In the genomic region with DNA sequence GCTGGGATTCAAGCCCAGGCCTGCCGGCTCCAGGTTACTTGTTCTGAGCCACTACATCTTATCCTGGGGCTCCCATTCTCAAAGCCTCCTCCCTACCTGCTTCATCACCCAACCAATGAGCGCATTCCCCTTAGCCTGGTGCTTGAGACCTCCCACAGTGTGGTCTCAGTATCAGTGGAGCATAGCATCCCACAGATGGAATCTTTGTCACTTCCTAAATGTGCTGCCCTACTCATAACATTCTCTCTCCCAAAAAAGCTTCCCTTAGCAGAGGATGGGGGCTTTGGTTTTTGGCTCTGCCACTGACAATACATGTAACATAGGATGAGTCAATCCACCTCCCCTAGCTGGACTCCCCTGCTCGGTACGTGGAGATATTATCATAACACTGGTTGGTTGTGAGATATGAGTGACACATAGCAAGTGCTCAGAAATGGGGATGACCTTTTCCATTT, we compare ENCODE assay signal across 26 cellular contexts. TPM values are rescaled to one million over a fixed set of nuclear protein-coding genes. Genes with fewer than 3 reads are reported as not detected.
A peak's percentile ranks its signal among the peaks of the same experiment; 100 is the strongest.
DNase-seq lines count a peak whose midpoint lies in the region; ATAC-seq, FAIRE-seq and TF ChIP-seq lines count a peak whose summit lies in the region.
"Had no signal": no experiment of that assay in that cellular context is flagged by ENCODE, and none has a peak within 500 bp of the region (broad histone marks: within the 10 kb centered on the region; RNA-seq: fewer than 3 reads in every experiment).

No MANE protein-coding gene starts in this region.

- peak; percentile 28 for DNase-seq in HT1080 (ENCODE audit: low read depth)
- peak; percentile 50 for DNase-seq in amniotic epithelial cell (ENCODE audit: low read depth)
- no peak for DNase-seq in kidney
- no peak for DNase-seq in natural killer cell treated with Interleukin-12 subunit alpha and Interleukin-12 subunit beta and Interleukin-15 and Interleukin-18, amount 100 ng/mL, for 72 hours (ENCODE audit: low spot score)
- DNase-seq: activated CD4-positive, alpha-beta T cell treated with anti-CD3 and anti-CD28 coated beads, Interleukin-2, amount 10 ng/mL, durations not matched to agents 24 days and 14 days; activated naive CD4-positive, alpha-beta T cell treated with Interleukin-2 at 50 U/mL for 16 hours; activated T-cell treated with anti-CD3 and anti-CD28 coated beads, Interleukin-2, amount 50 U/mL, for 72 hours; BE2C; cortex of kidney; islet precursor cell; NCI-H2171; NCI-H524 treated with DMSO at 0.1 percent for 48 hours; small intestine; stimulated activated CD4-positive, alpha-beta T cell treated with anti-CD3 and anti-CD28 coated beads, Interleukin-2, amount 100 ng/mL, for 24 hours; T-helper 17 cell; upper lobe of right lung had no signal

- H3K27me3 ChIP-seq in ACC112 (ENCODE audit: insufficient read depth, low read length): no peaks in the 10 kb centered on the region
- H3K27me3 ChIP-seq: adrenal gland, BE2C, upper lobe of right lung had no signal

- peaks cover 36 to 50% of the 10 kb centered on the region in 2 donors for H3K27me3 Mint-ChIP-seq in natural killer cell treated with Interleukin-12 subunit alpha and Interleukin-12 subunit beta and Interleukin-15 and Interleukin-18, amount 100 ng/mL, for 72 hours

- no peak for ATAC-seq in natural killer cell treated with Interleukin-12 subunit alpha and Interleukin-12 subunit beta and Interleukin-15 and Interleukin-18, amount 100 ng/mL, for 72 hours
- ATAC-seq in HG02870 (IDR thresholded peaks at IDR 0.05; ENCODE audit: unreplicated experiment) (no peak), GM18498 (IDR thresholded peaks at IDR 0.05; ENCODE audit: unreplicated experiment) (no peak)
- ATAC-seq: activated T-cell treated with anti-CD3 and anti-CD28 coated beads, Interleukin-2, amount 50 U/mL, for 72 hours; T-helper 17 cell; upper lobe of right lung had no signal

- H3K4me3 ChIP-seq in ACC112 (ENCODE audit: low read depth, low read length) (no peak overlapping the region), mesodermal cell (ENCODE audit: extremely low read depth, insufficient read depth, low read length, poor library complexity, severe bottlenecking) (no peak overlapping the region), kidney (ENCODE audit: low read length in 2 of 2) (no peak overlapping the region)
- H3K4me3 ChIP-seq: adrenal gland, lung, upper lobe of right lung had no signal

- 97 to 100% methylated on average over 1 to 2 of the region's 4 CpGs for WGBS in mesodermal cell (ENCODE audit: insufficient coverage in 2 of 2), 2 experiments

- H3K27ac Mint-ChIP-seq in natural killer cell treated with Interleukin-12 subunit alpha and Interleukin-12 subunit beta and Interleukin-15 and Interleukin-18, amount 100 ng/mL, for 72 hours: no peak overlapping the region
- H3K27ac Mint-ChIP-seq: activated CD4-positive, alpha-beta T cell treated with anti-CD3 and anti-CD28 coated beads, Interleukin-2, amount 10 ng/mL, durations not matched to agents 24 days and 14 days; activated T-cell treated with anti-CD3 and anti-CD28 coated beads, Interleukin-2, amount 50 U/mL, for 72 hours; T-helper 17 cell had no signal

- no peak overlapping the region for H2AFZ ChIP-seq in ACC112 (ENCODE audit: low read length, unreplicated experiment)

- H3K4me1 Mint-ChIP-seq in natural killer cell treated with Interleukin-12 subunit alpha and Interleukin-12 subunit beta and Interleukin-15 and Interleukin-18, amount 100 ng/mL, for 72 hours (ENCODE audit: low read depth in 2 of 2): no peaks in the 10 kb centered on the region

- H3K36me3 ChIP-seq in ACC112 (ENCODE audit: insufficient read depth, low read length) (no peaks in the 10 kb centered on the region), mesodermal cell (ENCODE audit: control insufficient read depth, insufficient read depth, low read length) (peaks cover 43% of the 10 kb centered on the region), kidney (ENCODE audit: control insufficient read depth in 1 of 2, insufficient read depth in 2 of 2, low read length in 2 of 2) (no peaks in the 10 kb centered on the region)
- H3K36me3 ChIP-seq: adrenal gland, BE2C, upper lobe of right lung had no signal

- H3K4me1 ChIP-seq in ACC112 (ENCODE audit: control insufficient read depth, insufficient read depth, low read length, unreplicated experiment): peaks cover 62% of the 10 kb centered on the region
- H3K4me1 ChIP-seq in mesodermal cell (ENCODE audit: control insufficient read depth, insufficient read depth, low read length, poor library complexity, severe bottlenecking): peaks cover 67% of the 10 kb centered on the region
- peaks cover 11 to 18% of the 10 kb centered on the region in 2 donors for H3K4me1 ChIP-seq in kidney (ENCODE audit: control insufficient read depth in 1 of 2, insufficient read depth in 1 of 2, low read depth in 1 of 2, low read length in 2 of 2)

- peaks cover 98% of the 10 kb centered on the region for H3K79me2 ChIP-seq in ACC112 (ENCODE audit: control insufficient read depth, insufficient read depth, low read length, unreplicated experiment)

- H3K9me3 ChIP-seq in mesodermal cell (ENCODE audit: control insufficient read depth, low read length) (no peaks in the 10 kb centered on the region), kidney (ENCODE audit: control insufficient read depth in 1 of 2, low read length in 2 of 2) (no peaks in the 10 kb centered on the region)
- H3K9me3 ChIP-seq: adrenal gland, BE2C, upper lobe of right lung had no signal

- TF ChIP-seq CTCF in kidney (IDR thresholded peaks at IDR 0.05; ENCODE audit: borderline replicate concordance, extremely low read depth, insufficient read depth): no peak

- no peak for FAIRE-seq in kidney (lab: Jason Lieb, UNC)
- FAIRE-seq: bronchial epithelial cell, GM12892, GM19239, RCC 7860, small intestine had no signal

- H3K9ac ChIP-seq in kidney (ENCODE audit: low read length in 2 of 2): no peak overlapping the region

- H3K27ac ChIP-seq in ACC112 (ENCODE audit: low read depth, low read length) (peak overlapping the region; percentile 48), mesodermal cell (ENCODE audit: low read depth, low read length, severe bottlenecking) (peak overlapping the region; percentile 33), kidney (ENCODE audit: low read depth in 2 of 2, low read length in 2 of 2) (no peak overlapping the region)
- H3K27ac ChIP-seq: adrenal gland, upper lobe of right lung had no signal

- no peak overlapping the region for H3K4me3 Mint-ChIP-seq in natural killer cell treated with Interleukin-12 subunit alpha and Interleukin-12 subunit beta and Interleukin-15 and Interleukin-18, amount 100 ng/mL, for 72 hours
- H3K4me3 Mint-ChIP-seq: activated CD4-positive, alpha-beta T cell treated with anti-CD3 and anti-CD28 coated beads, Interleukin-2, amount 10 ng/mL, durations not matched to agents 24 days and 14 days; activated T-cell treated with anti-CD3 and anti-CD28 coated beads, Interleukin-2, amount 50 U/mL, for 72 hours; T-helper 17 cell had no signal

- no peaks in the 10 kb centered on the region for H3K9me3 Mint-ChIP-seq in natural killer cell treated with Interleukin-12 subunit alpha and Interleukin-12 subunit beta and Interleukin-15 and Interleukin-18, amount 100 ng/mL, for 72 hours
- H3K9me3 Mint-ChIP-seq: activated CD4-positive, alpha-beta T cell treated with anti-CD3 and anti-CD28 coated beads, Interleukin-2, amount 10 ng/mL, durations not matched to agents 24 days and 14 days; activated T-cell treated with anti-CD3 and anti-CD28 coated beads, Interleukin-2, amount 50 U/mL, for 72 hours had no signal

- no peaks in the 10 kb centered on the region for H3K36me3 Mint-ChIP-seq in natural killer cell treated with Interleukin-12 subunit alpha and Interleukin-12 subunit beta and Interleukin-15 and Interleukin-18, amount 100 ng/mL, for 72 hours

- intact Hi-C loops in kidney (cut with DNase I): no loop called here

RNA-seq across cellular contexts. Expression of a gene that starts 28.8 kb away (rescaled TPM):
- total RNA-seq in HT1080 (2014; rRNA removed; shearing (Covaris generic)): 60.5 and 74.3 TPM in 2 replicates
- polyA plus RNA-seq in HT1080 (2015; cell fraction: cytosol; rRNA removed): 32.4 and 49.6 TPM in 2 replicates
- polyA plus RNA-seq in HT1080 (2015; cell fraction: nucleus; rRNA removed): 71.0 and 75.3 TPM in 2 replicates
- 136 TPM for polyA plus RNA-seq in mesodermal cell (2013, experiment 1 of 2)
- 133 TPM for polyA plus RNA-seq in mesodermal cell (2013, experiment 2 of 2)
- 77.2 TPM for total RNA-seq in kidney
- polyA plus RNA-seq in kidney (ENCODE audit: insufficient read depth, low read depth, low replicate concordance): 7.6 TPM
- total RNA-seq in natural killer cell treated with Interleukin-12 subunit alpha and Interleukin-12 subunit beta and Interleukin-15 and Interleukin-18, amount 100 ng/mL, for 72 hours: under 1 TPM in 1 of 2 donors, not detected in 1; 0.06 TPM

Comparison
In these comparisons a context has a peak if more than half of its experiments do, and no peak if none do; other contexts are left out.
1. H3K27ac ChIP-seq: peak in ACC112 (single experiment) and mesodermal cell (single experiment); none in kidney (0 of 2).
2. DNase-seq: peak in HT1080 (single experiment) and amniotic epithelial cell (single experiment); none in kidney (single experiment) and natural killer cell treated with Interleukin-12 subunit alpha and Interleukin-12 subunit beta and Interleukin-15 and Interleukin-18, amount 100 ng/mL, for 72 hours (single experiment).
3. RNA of a gene that starts 28.8 kb away (total RNA-seq): 77.2 TPM in kidney (single experiment) and 60.5 to 74.3 TPM in HT1080; 0.06 TPM in natural killer cell treated with Interleukin-12 subunit alpha and Interleukin-12 subunit beta and Interleukin-15 and Interleukin-18, amount 100 ng/mL, for 72 hours; every median in the first group is over 10 times any median in the second.